ENCODE assay signal across 8 cellular contexts in genomic region chr6:87472525-87473418, GRCh38. TPM values are rescaled to one million over a fixed set of nuclear protein-coding genes. Genes with fewer than 3 reads are reported as not detected.
DNase-seq lines count a peak whose midpoint lies in the region; ATAC-seq and TF ChIP-seq lines count a peak whose summit lies in the region.

A gene with protein sequence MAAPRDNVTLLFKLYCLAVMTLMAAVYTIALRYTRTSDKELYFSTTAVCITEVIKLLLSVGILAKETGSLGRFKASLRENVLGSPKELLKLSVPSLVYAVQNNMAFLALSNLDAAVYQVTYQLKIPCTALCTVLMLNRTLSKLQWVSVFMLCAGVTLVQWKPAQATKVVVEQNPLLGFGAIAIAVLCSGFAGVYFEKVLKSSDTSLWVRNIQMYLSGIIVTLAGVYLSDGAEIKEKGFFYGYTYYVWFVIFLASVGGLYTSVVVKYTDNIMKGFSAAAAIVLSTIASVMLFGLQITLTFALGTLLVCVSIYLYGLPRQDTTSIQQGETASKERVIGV (plus strand): TSS chr6:87472974. CDS start chr6:87473004, 30 bp downstream.

- H3K27me3 Mint-ChIP-seq in natural killer cell treated with Interleukin-12 subunit alpha and Interleukin-12 subunit beta and Interleukin-15 and Interleukin-18, amount 100 ng/mL, for 72 hours, result peaks cover 7 to 10% of the 10 kb centered on the region in 2 donors

- ATAC-seq in natural killer cell treated with Interleukin-12 subunit alpha and Interleukin-12 subunit beta and Interleukin-15 and Interleukin-18, amount 100 ng/mL, for 72 hours, result peak; percentile 97 to 98

- H3K4me1 Mint-ChIP-seq in natural killer cell treated with Interleukin-12 subunit alpha and Interleukin-12 subunit beta and Interleukin-15 and Interleukin-18, amount 100 ng/mL, for 72 hours (ENCODE audit: low read depth in 2 of 2), result peaks cover 7 to 17% of the 10 kb centered on the region in 2 donors

- peak within 1 kb of the TSS; percentile 90 to 97 for H3K27ac Mint-ChIP-seq in natural killer cell treated with Interleukin-12 subunit alpha and Interleukin-12 subunit beta and Interleukin-15 and Interleukin-18, amount 100 ng/mL, for 72 hours

- no peaks in the 10 kb centered on the region for H3K36me3 Mint-ChIP-seq in natural killer cell treated with Interleukin-12 subunit alpha and Interleukin-12 subunit beta and Interleukin-15 and Interleukin-18, amount 100 ng/mL, for 72 hours

- H3K9me3 Mint-ChIP-seq in natural killer cell treated with Interleukin-12 subunit alpha and Interleukin-12 subunit beta and Interleukin-15 and Interleukin-18, amount 100 ng/mL, for 72 hours, result no peaks in the 10 kb centered on the region

- H3K4me3 ChIP-seq in LNCaP clone FGC (ENCODE audit: low read depth, low read length) (peak within 1 kb of the TSS; percentile 60), fibroblast of the aortic adventitia (ENCODE audit: low read depth, low read length) (peak within 1 kb of the TSS; percentile 95)

- TF ChIP-seq CTCF in LNCaP clone FGC (IDR thresholded peaks at IDR 0.05; ENCODE audit: control insufficient read depth, extremely low read depth, insufficient read depth), result no peak
- peak; percentile 23 for TF ChIP-seq CTCF in fibroblast of the aortic adventitia (IDR thresholded peaks at IDR 0.05; ENCODE audit: insufficient read depth, low read length)

- H3K4me3 Mint-ChIP-seq in natural killer cell treated with Interleukin-12 subunit alpha and Interleukin-12 subunit beta and Interleukin-15 and Interleukin-18, amount 100 ng/mL, for 72 hours, result peak within 1 kb of the TSS; percentile 90

- DNase-seq in ELF-1 (ENCODE audit: low read depth, low spot score), result peak; percentile 85
- peak; percentile 57 for DNase-seq in H4 (ENCODE audit: low spot score)
- DNase-seq in LNCaP clone FGC (ENCODE audit: low read depth), result no peak
- DNase-seq in RPMI8226, result peak; percentile 78
- peak; percentile 76 for DNase-seq in activated T-helper 9 cell treated with anti-CD3 and anti-CD28 coated beads, Interleukin-2, amount 50 U/mL, for 16 hours (ENCODE audit: low read depth)
- peak; percentile 84 for DNase-seq in fibroblast of the aortic adventitia (ENCODE audit: low read depth)
- DNase-seq in natural killer cell treated with Interleukin-12 subunit alpha and Interleukin-12 subunit beta and Interleukin-15 and Interleukin-18, amount 100 ng/mL, for 72 hours (ENCODE audit: low spot score), result peak; percentile 92
- DNase-seq in stimulated activated naive CD4-positive, alpha-beta T cell treated with Interleukin-2 at 50 U/mL for 16 hours (lab: John Stamatoyannopoulos, UW), result peak; percentile 81

RNA-seq across cellular contexts. Expression of the gene that starts here (rescaled TPM):
- total RNA-seq in H4 (2014; rRNA removed; shearing (Covaris generic)), result 15.8 and 22.2 TPM in 2 replicates
- 15.8 and 17.1 TPM in 2 replicates for total RNA-seq in fibroblast of the aortic adventitia (ENCODE audit: low replicate concordance)
- 10 to 100 TPM in 1 of 2 donors, 1 to 10 TPM in 1; 8.8 to 11.0 TPM for total RNA-seq in natural killer cell treated with Interleukin-12 subunit alpha and Interleukin-12 subunit beta and Interleukin-15 and Interleukin-18, amount 100 ng/mL, for 72 hours
